Comparison of ENCODE assay signal across 1 cellular context in the genomic region with DNA sequence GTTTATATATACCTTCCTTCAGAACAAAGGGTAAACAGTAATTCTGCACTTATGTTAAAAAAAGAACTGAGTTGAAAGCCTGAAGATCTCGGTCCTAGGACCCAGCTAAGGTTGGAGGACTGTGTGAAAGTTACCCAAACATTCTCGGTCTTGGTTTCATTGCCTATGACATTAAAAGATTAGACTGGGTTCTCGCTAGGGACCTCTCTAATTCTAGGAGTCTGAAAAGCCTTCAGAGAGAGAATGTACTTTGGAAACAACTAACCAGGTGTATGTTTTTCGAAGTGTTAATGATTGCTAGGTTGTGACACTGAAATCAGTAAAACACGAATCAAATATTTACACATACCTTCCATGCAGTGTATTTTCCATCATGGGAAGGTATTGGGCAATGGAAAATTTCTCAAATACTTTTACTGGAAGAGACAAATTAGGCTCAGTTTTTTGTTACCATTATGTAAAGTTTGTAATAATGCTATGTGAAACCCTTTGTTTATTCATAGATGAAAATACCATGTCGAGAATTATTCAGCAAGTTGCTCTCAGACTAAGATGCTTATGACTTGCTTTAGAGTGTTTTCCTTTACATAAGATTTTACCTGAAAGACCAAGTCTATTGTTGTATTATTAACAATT.
TF ChIP-seq lines count a peak whose summit lies in the region.

No MANE protein-coding gene starts in this region.

TF ChIP-seq in HepG2, 621 proteins besides CTCF, POLR2A, EP300 and RAD21 (continued from another document and continues in another):
- TF ChIP-seq, protein P1, sequence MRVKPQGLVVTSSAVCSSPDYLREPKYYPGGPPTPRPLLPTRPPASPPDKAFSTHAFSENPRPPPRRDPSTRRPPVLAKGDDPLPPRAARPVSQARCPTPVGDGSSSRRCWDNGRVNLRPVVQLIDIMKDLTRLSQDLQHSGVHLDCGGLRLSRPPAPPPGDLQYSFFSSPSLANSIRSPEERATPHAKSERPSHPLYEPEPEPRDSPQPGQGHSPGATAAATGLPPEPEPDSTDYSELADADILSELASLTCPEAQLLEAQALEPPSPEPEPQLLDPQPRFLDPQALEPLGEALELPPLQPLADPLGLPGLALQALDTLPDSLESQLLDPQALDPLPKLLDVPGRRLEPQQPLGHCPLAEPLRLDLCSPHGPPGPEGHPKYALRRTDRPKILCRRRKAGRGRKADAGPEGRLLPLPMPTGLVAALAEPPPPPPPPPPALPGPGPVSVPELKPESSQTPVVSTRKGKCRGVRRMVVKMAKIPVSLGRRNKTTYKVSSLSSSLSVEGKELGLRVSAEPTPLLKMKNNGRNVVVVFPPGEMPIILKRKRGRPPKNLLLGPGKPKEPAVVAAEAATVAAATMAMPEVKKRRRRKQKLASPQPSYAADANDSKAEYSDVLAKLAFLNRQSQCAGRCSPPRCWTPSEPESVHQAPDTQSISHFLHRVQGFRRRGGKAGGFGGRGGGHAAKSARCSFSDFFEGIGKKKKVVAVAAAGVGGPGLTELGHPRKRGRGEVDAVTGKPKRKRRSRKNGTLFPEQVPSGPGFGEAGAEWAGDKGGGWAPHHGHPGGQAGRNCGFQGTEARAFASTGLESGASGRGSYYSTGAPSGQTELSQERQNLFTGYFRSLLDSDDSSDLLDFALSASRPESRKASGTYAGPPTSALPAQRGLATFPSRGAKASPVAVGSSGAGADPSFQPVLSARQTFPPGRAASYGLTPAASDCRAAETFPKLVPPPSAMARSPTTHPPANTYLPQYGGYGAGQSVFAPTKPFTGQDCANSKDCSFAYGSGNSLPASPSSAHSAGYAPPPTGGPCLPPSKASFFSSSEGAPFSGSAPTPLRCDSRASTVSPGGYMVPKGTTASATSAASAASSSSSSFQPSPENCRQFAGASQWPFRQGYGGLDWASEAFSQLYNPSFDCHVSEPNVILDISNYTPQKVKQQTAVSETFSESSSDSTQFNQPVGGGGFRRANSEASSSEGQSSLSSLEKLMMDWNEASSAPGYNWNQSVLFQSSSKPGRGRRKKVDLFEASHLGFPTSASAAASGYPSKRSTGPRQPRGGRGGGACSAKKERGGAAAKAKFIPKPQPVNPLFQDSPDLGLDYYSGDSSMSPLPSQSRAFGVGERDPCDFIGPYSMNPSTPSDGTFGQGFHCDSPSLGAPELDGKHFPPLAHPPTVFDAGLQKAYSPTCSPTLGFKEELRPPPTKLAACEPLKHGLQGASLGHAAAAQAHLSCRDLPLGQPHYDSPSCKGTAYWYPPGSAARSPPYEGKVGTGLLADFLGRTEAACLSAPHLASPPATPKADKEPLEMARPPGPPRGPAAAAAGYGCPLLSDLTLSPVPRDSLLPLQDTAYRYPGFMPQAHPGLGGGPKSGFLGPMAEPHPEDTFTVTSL (CRISPR knock-in tag; IDR thresholded peaks at IDR 0.05; ENCODE audit: borderline replicate concordance) = peak; percentile 100
- TF ChIP-seq, protein P2, sequence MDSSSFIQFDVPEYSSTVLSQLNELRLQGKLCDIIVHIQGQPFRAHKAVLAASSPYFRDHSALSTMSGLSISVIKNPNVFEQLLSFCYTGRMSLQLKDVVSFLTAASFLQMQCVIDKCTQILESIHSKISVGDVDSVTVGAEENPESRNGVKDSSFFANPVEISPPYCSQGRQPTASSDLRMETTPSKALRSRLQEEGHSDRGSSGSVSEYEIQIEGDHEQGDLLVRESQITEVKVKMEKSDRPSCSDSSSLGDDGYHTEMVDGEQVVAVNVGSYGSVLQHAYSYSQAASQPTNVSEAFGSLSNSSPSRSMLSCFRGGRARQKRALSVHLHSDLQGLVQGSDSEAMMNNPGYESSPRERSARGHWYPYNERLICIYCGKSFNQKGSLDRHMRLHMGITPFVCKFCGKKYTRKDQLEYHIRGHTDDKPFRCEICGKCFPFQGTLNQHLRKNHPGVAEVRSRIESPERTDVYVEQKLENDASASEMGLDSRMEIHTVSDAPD (CRISPR knock-in tag; IDR thresholded peaks at IDR 0.05) = peak; percentile 77; the same call in 1 of the 2 replicates
- TF ChIP-seq, protein P3, sequence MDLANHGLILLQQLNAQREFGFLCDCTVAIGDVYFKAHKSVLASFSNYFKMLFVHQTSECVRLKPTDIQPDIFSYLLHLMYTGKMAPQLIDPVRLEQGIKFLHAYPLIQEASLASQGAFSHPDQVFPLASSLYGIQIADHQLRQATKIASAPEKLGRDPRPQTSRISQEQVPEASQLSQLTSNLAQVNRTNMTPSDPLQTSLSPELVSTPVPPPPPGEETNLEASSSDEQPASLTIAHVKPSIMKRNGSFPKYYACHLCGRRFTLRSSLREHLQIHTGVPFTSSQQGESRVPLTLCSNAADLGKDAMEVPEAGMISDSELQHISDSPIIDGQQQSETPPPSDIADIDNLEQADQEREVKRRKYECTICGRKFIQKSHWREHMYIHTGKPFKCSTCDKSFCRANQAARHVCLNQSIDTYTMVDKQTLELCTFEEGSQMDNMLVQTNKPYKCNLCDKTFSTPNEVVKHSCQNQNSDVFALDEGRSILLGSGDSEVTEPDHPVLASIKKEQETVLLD (CRISPR knock-in tag; IDR thresholded peaks at IDR 0.05; ENCODE audit: low read depth) = 0 out of 2 replicates have a peak, but pooled peaks have one; percentile 20
- TF ChIP-seq, protein P4, sequence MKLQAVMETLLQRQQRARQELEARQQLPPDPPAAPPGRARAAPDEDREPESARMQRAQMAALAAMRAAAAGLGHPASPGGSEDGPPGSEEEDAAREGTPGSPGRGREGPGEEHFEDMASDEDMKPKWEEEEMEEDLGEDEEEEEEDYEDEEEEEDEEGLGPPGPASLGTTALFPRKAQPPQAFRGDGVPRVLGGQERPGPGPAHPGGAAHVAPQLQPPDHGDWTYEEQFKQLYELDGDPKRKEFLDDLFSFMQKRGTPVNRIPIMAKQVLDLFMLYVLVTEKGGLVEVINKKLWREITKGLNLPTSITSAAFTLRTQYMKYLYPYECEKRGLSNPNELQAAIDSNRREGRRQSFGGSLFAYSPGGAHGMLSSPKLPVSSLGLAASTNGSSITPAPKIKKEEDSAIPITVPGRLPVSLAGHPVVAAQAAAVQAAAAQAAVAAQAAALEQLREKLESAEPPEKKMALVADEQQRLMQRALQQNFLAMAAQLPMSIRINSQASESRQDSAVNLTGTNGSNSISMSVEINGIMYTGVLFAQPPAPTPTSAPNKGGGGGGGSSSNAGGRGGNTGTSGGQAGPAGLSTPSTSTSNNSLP (IDR thresholded peaks at IDR 0.05; ENCODE audit: low read depth, low read length) = peak; percentile 99
- TF ChIP-seq ZNF552 (CRISPR knock-in tag; IDR thresholded peaks at IDR 0.05; ENCODE audit: borderline replicate concordance) (no peak), ZEB1 (IDR thresholded peaks at IDR 0.05; ENCODE audit: insufficient replicate concordance, low read depth) (peak; percentile 82), HOXA5 (CRISPR knock-in tag; IDR thresholded peaks at IDR 0.05) (peak; percentile 87; the same call in 1 of the 2 replicates), TCF12 (IDR thresholded peaks at IDR 0.05) (no peak), TCF12 (CRISPR knock-in tag; IDR thresholded peaks at IDR 0.05) (peak; percentile 95; the same call in 1 of the 2 replicates), RCOR2 (CRISPR knock-in tag; IDR thresholded peaks at IDR 0.05) (peak; percentile 99), ZNF432 (CRISPR knock-in tag; IDR thresholded peaks at IDR 0.05; ENCODE audit: borderline replicate concordance) (no peak), ZSCAN21 (CRISPR knock-in tag; IDR thresholded peaks at IDR 0.05; ENCODE audit: borderline replicate concordance) (peak; percentile 69; the same call in 1 of the 2 replicates), ZNF7 (CRISPR knock-in tag; IDR thresholded peaks at IDR 0.05) (no peak), ZFP62 (CRISPR knock-in tag; IDR thresholded peaks at IDR 0.05) (no peak), FOXP1 (IDR thresholded peaks at IDR 0.05) (peak; percentile 89), FOXP1 (CRISPR knock-in tag; IDR thresholded peaks at IDR 0.05) (peak; percentile 98), KDM3A (CRISPR knock-in tag; IDR thresholded peaks at IDR 0.05; ENCODE audit: low read depth) (peak; percentile 88; the same call in 1 of the 2 replicates), KAT8 (CRISPR knock-in tag; IDR thresholded peaks at IDR 0.05) (peak; percentile 94), ZMYM2 (CRISPR knock-in tag; IDR thresholded peaks at IDR 0.05) (0 out of 2 replicates have a peak, but pooled peaks have one; percentile 6), ZBTB8A (CRISPR knock-in tag; IDR thresholded peaks at IDR 0.05; ENCODE audit: borderline replicate concordance, low read depth) (peak; percentile 78; the same call in 1 of the 2 replicates), ZNF543 (CRISPR knock-in tag; IDR thresholded peaks at IDR 0.05) (peak; percentile 30; the same call in 1 of the 2 replicates), ZNF33A (CRISPR knock-in tag; IDR thresholded peaks at IDR 0.05; ENCODE audit: borderline replicate concordance) (peak; percentile 88; the same call in 1 of the 2 replicates)
- TF ChIP-seq, protein P5, sequence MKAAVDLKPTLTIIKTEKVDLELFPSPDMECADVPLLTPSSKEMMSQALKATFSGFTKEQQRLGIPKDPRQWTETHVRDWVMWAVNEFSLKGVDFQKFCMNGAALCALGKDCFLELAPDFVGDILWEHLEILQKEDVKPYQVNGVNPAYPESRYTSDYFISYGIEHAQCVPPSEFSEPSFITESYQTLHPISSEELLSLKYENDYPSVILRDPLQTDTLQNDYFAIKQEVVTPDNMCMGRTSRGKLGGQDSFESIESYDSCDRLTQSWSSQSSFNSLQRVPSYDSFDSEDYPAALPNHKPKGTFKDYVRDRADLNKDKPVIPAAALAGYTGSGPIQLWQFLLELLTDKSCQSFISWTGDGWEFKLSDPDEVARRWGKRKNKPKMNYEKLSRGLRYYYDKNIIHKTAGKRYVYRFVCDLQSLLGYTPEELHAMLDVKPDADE (CRISPR knock-in tag; IDR thresholded peaks at IDR 0.05) = no peak
- TF ChIP-seq, protein P6, sequence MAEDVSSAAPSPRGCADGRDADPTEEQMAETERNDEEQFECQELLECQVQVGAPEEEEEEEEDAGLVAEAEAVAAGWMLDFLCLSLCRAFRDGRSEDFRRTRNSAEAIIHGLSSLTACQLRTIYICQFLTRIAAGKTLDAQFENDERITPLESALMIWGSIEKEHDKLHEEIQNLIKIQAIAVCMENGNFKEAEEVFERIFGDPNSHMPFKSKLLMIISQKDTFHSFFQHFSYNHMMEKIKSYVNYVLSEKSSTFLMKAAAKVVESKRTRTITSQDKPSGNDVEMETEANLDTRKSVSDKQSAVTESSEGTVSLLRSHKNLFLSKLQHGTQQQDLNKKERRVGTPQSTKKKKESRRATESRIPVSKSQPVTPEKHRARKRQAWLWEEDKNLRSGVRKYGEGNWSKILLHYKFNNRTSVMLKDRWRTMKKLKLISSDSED (CRISPR knock-in tag; IDR thresholded peaks at IDR 0.05) = no peak
- TF ChIP-seq, protein P7, sequence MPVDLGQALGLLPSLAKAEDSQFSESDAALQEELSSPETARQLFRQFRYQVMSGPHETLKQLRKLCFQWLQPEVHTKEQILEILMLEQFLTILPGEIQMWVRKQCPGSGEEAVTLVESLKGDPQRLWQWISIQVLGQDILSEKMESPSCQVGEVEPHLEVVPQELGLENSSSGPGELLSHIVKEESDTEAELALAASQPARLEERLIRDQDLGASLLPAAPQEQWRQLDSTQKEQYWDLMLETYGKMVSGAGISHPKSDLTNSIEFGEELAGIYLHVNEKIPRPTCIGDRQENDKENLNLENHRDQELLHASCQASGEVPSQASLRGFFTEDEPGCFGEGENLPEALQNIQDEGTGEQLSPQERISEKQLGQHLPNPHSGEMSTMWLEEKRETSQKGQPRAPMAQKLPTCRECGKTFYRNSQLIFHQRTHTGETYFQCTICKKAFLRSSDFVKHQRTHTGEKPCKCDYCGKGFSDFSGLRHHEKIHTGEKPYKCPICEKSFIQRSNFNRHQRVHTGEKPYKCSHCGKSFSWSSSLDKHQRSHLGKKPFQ (CRISPR knock-in tag; IDR thresholded peaks at IDR 0.05; ENCODE audit: insufficient replicate concordance) = peak; percentile 80
- TF ChIP-seq, protein P8, sequence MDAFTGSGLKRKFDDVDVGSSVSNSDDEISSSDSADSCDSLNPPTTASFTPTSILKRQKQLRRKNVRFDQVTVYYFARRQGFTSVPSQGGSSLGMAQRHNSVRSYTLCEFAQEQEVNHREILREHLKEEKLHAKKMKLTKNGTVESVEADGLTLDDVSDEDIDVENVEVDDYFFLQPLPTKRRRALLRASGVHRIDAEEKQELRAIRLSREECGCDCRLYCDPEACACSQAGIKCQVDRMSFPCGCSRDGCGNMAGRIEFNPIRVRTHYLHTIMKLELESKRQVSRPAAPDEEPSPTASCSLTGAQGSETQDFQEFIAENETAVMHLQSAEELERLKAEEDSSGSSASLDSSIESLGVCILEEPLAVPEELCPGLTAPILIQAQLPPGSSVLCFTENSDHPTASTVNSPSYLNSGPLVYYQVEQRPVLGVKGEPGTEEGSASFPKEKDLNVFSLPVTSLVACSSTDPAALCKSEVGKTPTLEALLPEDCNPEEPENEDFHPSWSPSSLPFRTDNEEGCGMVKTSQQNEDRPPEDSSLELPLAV (CRISPR knock-in tag; conservative IDR thresholded peaks at IDR 0.05; ENCODE audit: low read depth) = no peak
- TF ChIP-seq, protein P9, sequence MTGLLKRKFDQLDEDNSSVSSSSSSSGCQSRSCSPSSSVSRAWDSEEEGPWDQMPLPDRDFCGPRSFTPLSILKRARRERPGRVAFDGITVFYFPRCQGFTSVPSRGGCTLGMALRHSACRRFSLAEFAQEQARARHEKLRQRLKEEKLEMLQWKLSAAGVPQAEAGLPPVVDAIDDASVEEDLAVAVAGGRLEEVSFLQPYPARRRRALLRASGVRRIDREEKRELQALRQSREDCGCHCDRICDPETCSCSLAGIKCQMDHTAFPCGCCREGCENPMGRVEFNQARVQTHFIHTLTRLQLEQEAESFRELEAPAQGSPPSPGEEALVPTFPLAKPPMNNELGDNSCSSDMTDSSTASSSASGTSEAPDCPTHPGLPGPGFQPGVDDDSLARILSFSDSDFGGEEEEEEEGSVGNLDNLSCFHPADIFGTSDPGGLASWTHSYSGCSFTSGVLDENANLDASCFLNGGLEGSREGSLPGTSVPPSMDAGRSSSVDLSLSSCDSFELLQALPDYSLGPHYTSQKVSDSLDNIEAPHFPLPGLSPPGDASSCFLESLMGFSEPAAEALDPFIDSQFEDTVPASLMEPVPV (CRISPR knock-in tag; IDR thresholded peaks at IDR 0.05) = peak; percentile 46; the same call in 1 of the 2 replicates
- TF ChIP-seq, protein P10, sequence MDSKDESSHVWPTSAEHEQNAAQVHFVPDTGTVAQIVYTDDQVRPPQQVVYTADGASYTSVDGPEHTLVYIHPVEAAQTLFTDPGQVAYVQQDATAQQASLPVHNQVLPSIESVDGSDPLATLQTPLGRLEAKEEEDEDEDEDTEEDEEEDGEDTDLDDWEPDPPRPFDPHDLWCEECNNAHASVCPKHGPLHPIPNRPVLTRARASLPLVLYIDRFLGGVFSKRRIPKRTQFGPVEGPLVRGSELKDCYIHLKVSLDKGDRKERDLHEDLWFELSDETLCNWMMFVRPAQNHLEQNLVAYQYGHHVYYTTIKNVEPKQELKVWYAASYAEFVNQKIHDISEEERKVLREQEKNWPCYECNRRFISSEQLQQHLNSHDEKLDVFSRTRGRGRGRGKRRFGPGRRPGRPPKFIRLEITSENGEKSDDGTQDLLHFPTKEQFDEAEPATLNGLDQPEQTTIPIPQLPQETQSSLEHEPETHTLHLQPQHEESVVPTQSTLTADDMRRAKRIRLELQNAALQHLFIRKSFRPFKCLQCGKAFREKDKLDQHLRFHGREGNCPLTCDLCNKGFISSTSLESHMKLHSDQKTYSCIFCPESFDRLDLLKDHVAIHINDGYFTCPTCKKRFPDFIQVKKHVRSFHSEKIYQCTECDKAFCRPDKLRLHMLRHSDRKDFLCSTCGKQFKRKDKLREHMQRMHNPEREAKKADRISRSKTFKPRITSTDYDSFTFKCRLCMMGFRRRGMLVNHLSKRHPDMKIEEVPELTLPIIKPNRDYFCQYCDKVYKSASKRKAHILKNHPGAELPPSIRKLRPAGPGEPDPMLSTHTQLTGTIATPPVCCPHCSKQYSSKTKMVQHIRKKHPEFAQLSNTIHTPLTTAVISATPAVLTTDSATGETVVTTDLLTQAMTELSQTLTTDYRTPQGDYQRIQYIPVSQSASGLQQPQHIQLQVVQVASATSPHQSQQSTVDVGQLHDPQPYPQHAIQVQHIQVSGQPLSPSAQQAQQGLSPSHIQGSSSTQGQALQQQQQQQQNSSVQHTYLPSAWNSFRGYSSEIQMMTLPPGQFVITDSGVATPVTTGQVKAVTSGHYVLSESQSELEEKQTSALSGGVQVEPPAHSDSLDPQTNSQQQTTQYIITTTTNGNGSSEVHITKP (CRISPR knock-in tag; IDR thresholded peaks at IDR 0.05; ENCODE audit: low read depth) = peak; percentile 20; the same call in 1 of the 2 replicates
